In the genomic region with DNA sequence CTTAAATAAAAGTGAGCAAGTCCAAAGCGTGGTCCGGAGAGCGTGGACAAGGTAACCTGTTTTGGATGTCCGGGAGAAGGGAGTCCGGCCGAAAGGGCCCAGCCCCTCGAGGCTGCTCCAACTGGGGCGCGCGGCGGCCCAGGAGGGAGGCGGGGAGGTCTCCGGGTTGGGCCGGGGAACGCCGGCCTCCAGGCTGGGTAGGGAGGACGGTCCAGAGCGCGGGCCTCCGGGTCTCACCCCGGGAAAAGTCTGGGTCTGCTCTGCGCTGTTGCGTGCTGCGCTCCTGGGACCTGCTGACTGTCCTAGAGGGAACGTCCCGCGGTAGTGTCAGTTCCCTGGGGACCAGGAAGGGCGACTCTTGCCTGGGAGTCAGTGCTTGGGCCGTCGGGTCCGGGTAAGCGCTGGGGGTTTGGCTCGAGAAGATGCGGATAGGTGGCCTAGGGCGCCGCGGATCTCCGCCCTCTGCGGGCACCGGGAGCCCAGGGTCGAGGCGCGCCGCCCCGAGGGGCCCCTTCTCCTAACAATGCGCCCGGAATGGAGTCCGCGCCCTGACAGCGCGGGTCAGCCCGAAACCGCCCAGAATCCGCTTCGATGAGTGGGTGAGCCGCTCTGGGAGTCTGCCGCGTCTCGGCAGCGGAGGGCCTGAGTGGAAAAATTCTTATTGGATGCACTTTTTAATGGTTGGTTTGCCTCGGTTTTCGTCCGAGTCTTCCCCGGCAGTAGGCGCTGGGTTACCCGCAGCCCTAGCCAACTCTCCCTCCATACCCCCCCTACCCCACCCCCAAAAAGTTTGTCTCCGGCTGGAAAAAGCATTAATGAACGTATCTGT, we compare ENCODE assay signal across 7 cellular contexts.
DNase-seq lines count a peak whose midpoint lies in the region; FAIRE-seq and TF ChIP-seq lines count a peak whose summit lies in the region.

No MANE protein-coding gene starts in this region.

- H3K4me3 Mint-ChIP-seq in stimulated activated naive CD8-positive, alpha-beta T cell treated with anti-CD3 and anti-CD28 coated beads, Interleukin-15, Interleukin-2, amounts not matched to agents 100 ng/mL and 50 ng/mL, for 24 hours: peak overlapping the region; percentile 91

- H3K4me3 ChIP-seq in astrocyte of the spinal cord (ENCODE audit: low read depth, low read length): peak overlapping the region; percentile 75

- TF ChIP-seq CTCF in astrocyte of the spinal cord (IDR thresholded peaks at IDR 0.05; ENCODE audit: low read depth, low read length): no peak

- peaks cover 40% of the 10 kb centered on the region for H3K4me1 Mint-ChIP-seq in stimulated activated naive CD8-positive, alpha-beta T cell treated with anti-CD3 and anti-CD28 coated beads, Interleukin-15, Interleukin-2, amounts not matched to agents 100 ng/mL and 50 ng/mL, for 24 hours (ENCODE audit: low read depth)

- H3K9me3 Mint-ChIP-seq in stimulated activated naive CD8-positive, alpha-beta T cell treated with anti-CD3 and anti-CD28 coated beads, Interleukin-15, Interleukin-2, amounts not matched to agents 100 ng/mL and 50 ng/mL, for 24 hours: no peaks in the 10 kb centered on the region

- H3K36me3 Mint-ChIP-seq in stimulated activated naive CD8-positive, alpha-beta T cell treated with anti-CD3 and anti-CD28 coated beads, Interleukin-15, Interleukin-2, amounts not matched to agents 100 ng/mL and 50 ng/mL, for 24 hours (ENCODE audit: low read depth): no peaks in the 10 kb centered on the region

- H3K27me3 Mint-ChIP-seq in stimulated activated naive CD8-positive, alpha-beta T cell treated with anti-CD3 and anti-CD28 coated beads, Interleukin-15, Interleukin-2, amounts not matched to agents 100 ng/mL and 50 ng/mL, for 24 hours: peaks cover 11% of the 10 kb centered on the region

- H3K27ac Mint-ChIP-seq in stimulated activated naive CD8-positive, alpha-beta T cell treated with anti-CD3 and anti-CD28 coated beads, Interleukin-15, Interleukin-2, amounts not matched to agents 100 ng/mL and 50 ng/mL, for 24 hours: peak overlapping the region; percentile 92

- in situ Hi-C loops in astrocyte of the spinal cord (cut with HindIII; ENCODE audit: low sequenced_read_pairs): no loop called here

- no peak for DNase-seq in GM18507 (ENCODE audit: extremely low spot score, insufficient read length, low read depth)
- DNase-seq in NCI-H69 (lab: John Stamatoyannopoulos, UW): peak; percentile 25
- peak; percentile 38 for DNase-seq in astrocyte of the spinal cord (ENCODE audit: low read depth, low spot score)
- DNase-seq in islet precursor cell: peak; percentile 70
- no peak for DNase-seq in NCI-H526 treated with DMSO at 0.1 percent for 48 hours (lab: John Stamatoyannopoulos, UW)
- no peak for DNase-seq in NCI-H774 (lab: John Stamatoyannopoulos, UW)

- FAIRE-seq in GM18507 (lab: Jason Lieb, UNC): peak; percentile 33

Comparison
In these comparisons a context has a peak if more than half of its experiments do, and no peak if none do; other contexts are left out.
1. DNase-seq: peak in NCI-H69 (single experiment), astrocyte of the spinal cord (single experiment) and islet precursor cell (single experiment); none in GM18507 (single experiment), NCI-H526 treated with DMSO at 0.1 percent for 48 hours (single experiment) and NCI-H774 (single experiment).